8 cellular contexts compared by ENCODE assay signal in the genomic region with DNA sequence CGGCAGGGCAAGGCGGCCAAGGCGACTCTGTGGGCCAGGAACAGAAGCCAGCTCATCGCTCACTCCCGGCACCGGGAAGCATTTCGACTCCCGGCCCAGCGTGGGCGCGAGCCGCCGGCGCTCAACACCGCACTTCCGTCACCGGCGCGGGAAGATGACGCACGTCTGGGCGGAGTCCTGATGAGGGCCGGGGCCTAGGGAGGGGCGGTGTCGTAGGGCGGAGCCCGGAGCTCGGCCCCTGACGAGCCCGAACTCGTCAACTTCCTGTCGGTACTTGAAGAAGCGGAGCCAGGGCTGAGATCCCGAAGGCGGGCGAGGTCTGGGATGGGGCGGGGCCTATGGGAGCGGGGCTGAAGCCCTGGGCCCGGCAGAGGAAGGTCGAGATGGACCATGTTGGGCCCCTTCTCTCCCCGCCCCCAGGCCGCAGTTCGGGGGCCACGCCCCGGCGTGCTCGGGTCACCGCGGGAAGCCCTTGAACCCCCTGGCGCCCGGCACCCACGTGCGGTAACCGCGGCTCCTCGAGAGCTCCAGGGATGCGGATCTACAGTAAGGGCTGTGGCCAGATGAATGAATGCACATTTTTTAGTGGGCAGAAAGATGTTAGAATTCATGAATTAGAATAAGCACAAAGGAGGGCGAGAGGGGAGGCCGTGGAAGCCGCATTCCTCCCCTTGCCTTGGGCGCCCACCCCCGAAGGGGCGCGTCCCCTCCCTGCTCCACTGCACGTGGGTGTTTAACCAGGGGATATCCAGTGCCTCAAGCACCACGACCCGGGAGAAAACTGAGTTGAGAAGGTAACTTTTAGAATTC. TPM values are rescaled to one million over a fixed set of nuclear protein-coding genes. Genes with fewer than 3 reads are reported as not detected.
DNase-seq lines count a peak whose midpoint lies in the region; ATAC-seq and TF ChIP-seq lines count a peak whose summit lies in the region.

A gene with protein sequence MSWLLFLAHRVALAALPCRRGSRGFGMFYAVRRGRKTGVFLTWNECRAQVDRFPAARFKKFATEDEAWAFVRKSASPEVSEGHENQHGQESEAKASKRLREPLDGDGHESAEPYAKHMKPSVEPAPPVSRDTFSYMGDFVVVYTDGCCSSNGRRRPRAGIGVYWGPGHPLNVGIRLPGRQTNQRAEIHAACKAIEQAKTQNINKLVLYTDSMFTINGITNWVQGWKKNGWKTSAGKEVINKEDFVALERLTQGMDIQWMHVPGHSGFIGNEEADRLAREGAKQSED (minus strand): TSS at position 129 of the 810 bp plus-strand sequence. CDS start 73 bp downstream, at position 56.

- peak within 1 kb of the TSS; percentile 92 for H3K27ac Mint-ChIP-seq in T-helper 17 cell

- peaks cover 2% of the 10 kb centered on the region for H3K36me3 Mint-ChIP-seq in T-helper 17 cell (ENCODE audit: low read depth)

- intact Hi-C loops in left cardiac atrium (cut with DNase I), result loop anchor here in 1 of 2 donors (2.0 kb wide), 1 partner anchor 16 kb away; a partner anchor contains a TSS
- intact Hi-C loops in posterior vena cava (cut with DNase I), result no loop called here
- intact Hi-C loops in upper lobe of right lung (cut with DNase I), result no loop called here

- no peaks in the 10 kb centered on the region for H3K27me3 ChIP-seq in upper lobe of right lung

- peak within 1 kb of the TSS; percentile 94 for H3K27ac ChIP-seq in upper lobe of right lung

- ATAC-seq in HG02885 (IDR thresholded peaks at IDR 0.05; ENCODE audit: poor library complexity, unreplicated experiment) (peak; percentile 95), T-helper 17 cell (peak; percentile 96), left cardiac atrium (peak; percentile 100), upper lobe of right lung (peak; percentile 99)

- H3K4me3 ChIP-seq in upper lobe of right lung, result peak within 1 kb of the TSS; percentile 96

- H3K4me1 ChIP-seq in upper lobe of right lung, result peaks cover 12% of the 10 kb centered on the region

- H3K36me3 ChIP-seq in upper lobe of right lung, result peaks cover 33% of the 10 kb centered on the region

- DNase-seq in NCI-H1694 treated with DMSO at 0.1 percent for 48 hours (lab: John Stamatoyannopoulos, UW) (peak; percentile 98), T-helper 17 cell (peak; percentile 94 to 99 (median 96)), amygdala (lab: John Stamatoyannopoulos, UW) (peak; percentile 70 to 98 (median 94)), left cardiac atrium (peak; percentile 98), posterior vena cava (ENCODE audit: low spot score) (peak; percentile 100), upper lobe of right lung (peak; percentile 99)

- H3K4me1 Mint-ChIP-seq in T-helper 17 cell, result peaks cover 15% of the 10 kb centered on the region

- no peaks in the 10 kb centered on the region for H3K9me3 ChIP-seq in T-helper 17 cell (ENCODE audit: control insufficient read depth, low read length, poor library complexity, severe bottlenecking)
- H3K9me3 ChIP-seq in upper lobe of right lung, result no peaks in the 10 kb centered on the region

- TF ChIP-seq CTCF in upper lobe of right lung (IDR thresholded peaks at IDR 0.05), result no peak

- H3K4me3 Mint-ChIP-seq in T-helper 17 cell, result peak within 1 kb of the TSS; percentile 93

- no peaks in the 10 kb centered on the region for H3K27me3 Mint-ChIP-seq in T-helper 17 cell

- TF ChIP-seq POLR2A in GM15510 (IDR thresholded peaks at IDR 0.05; ENCODE audit: borderline replicate concordance, extremely low read depth, insufficient read length), result peak; percentile 88

RNA-seq across cellular contexts. Expression of the gene that starts here (rescaled TPM):
- total RNA-seq in T-helper 17 cell (10 to 100 TPM; 25.9 to 32.9 TPM), left cardiac atrium (10 to 100 TPM; 17.3 to 22.2 TPM), posterior vena cava (10 to 100 TPM; 20.7 to 23.9 TPM), upper lobe of right lung (18.6 TPM)

Comparison
In these comparisons a context has a peak if more than half of its experiments do, and no peak if none do; other contexts are left out.
1. Peak in every context shown above with its lines: DNase-seq, ATAC-seq, H3K4me3 ChIP-seq and H3K27ac ChIP-seq.